ENCODE assay signal across 20 cellular contexts in genomic region chr10:118741994-118742393, GRCh38. TPM values are rescaled to one million over a fixed set of nuclear protein-coding genes. Genes with fewer than 3 reads are reported as not detected.
DNase-seq lines count a peak whose midpoint lies in the region; ATAC-seq, FAIRE-seq and TF ChIP-seq lines count a peak whose summit lies in the region.
"Had no signal": no experiment of that assay in that cellular context is flagged by ENCODE, and none has a peak within 500 bp of the region (broad histone marks: within the 10 kb centered on the region; RNA-seq: fewer than 3 reads in every experiment).

No MANE protein-coding gene starts in this region.

- H3K27me3 ChIP-seq in Caco-2 (replicated peaks; ENCODE audit: control insufficient read depth, insufficient read depth, low read length) (no peaks in the 10 kb centered on the region), PC-3 (ENCODE audit: low read length) (no peaks in the 10 kb centered on the region), pancreas (no peaks in the 10 kb centered on the region), heart right ventricle (no peaks in the 10 kb centered on the region)
- H3K27me3 ChIP-seq: BLaER1, esophagus muscularis mucosa, SJCRH30 had no signal

- DNase-seq in Caco-2 (no peak), PC-3 (peak; percentile 47), pancreas (no peak), mesenteric fat pad (ENCODE audit: low spot score) (no peak), heart right ventricle (no peak)
- no peak for DNase-seq in activated naive CD8-positive, alpha-beta T cell treated with anti-CD3 and anti-CD28 coated beads for 36 hours
- DNase-seq: activated CD4-positive, alpha-beta T cell treated with anti-CD3 and anti-CD28 coated beads, Interleukin-2, amount 50 U/mL, for 4 hours; activated CD8-positive, alpha-beta memory T cell treated with anti-CD3 and anti-CD28 coated beads, Interleukin-2, amount 50 U/mL, for 48 hours; activated gamma-delta T cell treated with Interleukin-2 at 50 U/mL for 16 hours; central memory CD4-positive, alpha-beta T cell; left ventricle myocardium superior; NCI-H1694; SJCRH30; stimulated activated CD8-positive, alpha-beta memory T cell treated with anti-CD3 and anti-CD28 coated beads, Interleukin-4, amount 100 ng/mL, for 48 hours had no signal

- H3K4me3 ChIP-seq in Caco-2 (ENCODE audit: low read depth, low read length) (no peak overlapping the region), PC-3 (ENCODE audit: low read length) (no peak overlapping the region; the same call in 1 of the 2 replicates), pancreas (no peak overlapping the region), heart right ventricle (no peak overlapping the region)
- H3K4me3 ChIP-seq: BLaER1, esophagus muscularis mucosa, SJCRH30 had no signal

- no peak overlapping the region for H3K27ac Mint-ChIP-seq in Caco-2 (ENCODE audit: unreplicated experiment)
- H3K27ac Mint-ChIP-seq in dendritic cell treated with granulocyte-macrophage colony-stimulating factor and Interleukin-4, amounts not matched to agents 40 ng/mL and 50 ng/mL, for 4 days: peak overlapping the region; percentile 2
- H3K27ac Mint-ChIP-seq in activated naive CD8-positive, alpha-beta T cell treated with anti-CD3 and anti-CD28 coated beads for 36 hours: no peak overlapping the region

- H2AFZ ChIP-seq in PC-3 (ENCODE audit: low read length): no peak overlapping the region

- H3K4me1 ChIP-seq in Caco-2 (0 out of 2 replicates have a peak, but pooled peaks cover 10% of the 10 kb centered on the region), PC-3 (ENCODE audit: insufficient read depth, low read length) (peaks cover 15% of the 10 kb centered on the region), pancreas (peaks cover 6 to 31% (median 29%) of the 10 kb centered on the region in 3 donors), heart right ventricle (peaks cover 0 to 71% (median 50%) of the 10 kb centered on the region in 9 donors)
- H3K4me1 ChIP-seq: SJCRH30 had no signal

- H3K9me3 Mint-ChIP-seq in Caco-2 (ENCODE audit: unreplicated experiment): no peaks in the 10 kb centered on the region
- H3K9me3 Mint-ChIP-seq in dendritic cell treated with granulocyte-macrophage colony-stimulating factor and Interleukin-4, amounts not matched to agents 40 ng/mL and 50 ng/mL, for 4 days: no peaks in the 10 kb centered on the region
- no peaks in the 10 kb centered on the region for H3K9me3 Mint-ChIP-seq in activated naive CD8-positive, alpha-beta T cell treated with anti-CD3 and anti-CD28 coated beads for 36 hours

- H4K20me1 ChIP-seq in PC-3 (ENCODE audit: low read length): 0 out of 2 replicates have a peak, but pooled peaks cover 18% of the 10 kb centered on the region

- H3K27me3 Mint-ChIP-seq in Caco-2 (ENCODE audit: insufficient read depth, unreplicated experiment): no peaks in the 10 kb centered on the region
- H3K27me3 Mint-ChIP-seq in dendritic cell treated with granulocyte-macrophage colony-stimulating factor and Interleukin-4, amounts not matched to agents 40 ng/mL and 50 ng/mL, for 4 days: no peaks in the 10 kb centered on the region
- no peaks in the 10 kb centered on the region for H3K27me3 Mint-ChIP-seq in activated naive CD8-positive, alpha-beta T cell treated with anti-CD3 and anti-CD28 coated beads for 36 hours

- no peak overlapping the region for H3K9ac ChIP-seq in PC-3 (ENCODE audit: low read length)
- H3K9ac ChIP-seq: BLaER1 had no signal

- WGBS in pancreas, 2 donors: 44 to 45% methylated on average over 2 of the region's 2 CpGs
- WGBS in heart right ventricle, 2 donors: 59 to 70% methylated on average over 2 of the region's 2 CpGs

- no peaks in the 10 kb centered on the region for H3F3A ChIP-seq in PC-3 (ENCODE audit: low read length, unreplicated experiment)

- BruUV-seq in Caco-2 (replicated peaks; lab: Mats Ljungman, UMichigan) (TSS peak; percentile 8), PC-3 (replicated peaks; lab: Mats Ljungman, UMichigan) (no TSS peak)

- intact Hi-C loops in Caco-2 (cut with micrococcal nuclease; ENCODE audit: unreplicated experiment): no loop called here
- intact Hi-C loops in PC-3 (cut with micrococcal nuclease): no loop called here
- intact Hi-C loops in dendritic cell treated with granulocyte-macrophage colony-stimulating factor and Interleukin-4, amounts not matched to agents 40 ng/mL and 50 ng/mL, for 4 days (cut with micrococcal nuclease): no loop called here
- intact Hi-C loops in pancreas (cut with DNase I): no loop called here
- intact Hi-C loops in heart right ventricle (cut with DNase I): no loop called here

- FAIRE-seq in pancreas (lab: Jason Lieb, UNC): peak; percentile 9
- FAIRE-seq: D721Med had no signal

- CTCF ChIA-PET in Caco-2 (lab: Charles Lee) (no interaction called here), PC-3 (lab: Charles Lee) (no interaction called here)

- peaks cover 7% of the 10 kb centered on the region for H3K4me1 Mint-ChIP-seq in Caco-2 (ENCODE audit: low read depth, unreplicated experiment)
- H3K4me1 Mint-ChIP-seq in dendritic cell treated with granulocyte-macrophage colony-stimulating factor and Interleukin-4, amounts not matched to agents 40 ng/mL and 50 ng/mL, for 4 days (ENCODE audit: low read depth): peaks cover 84% of the 10 kb centered on the region
- peaks cover 51% of the 10 kb centered on the region for H3K4me1 Mint-ChIP-seq in activated naive CD8-positive, alpha-beta T cell treated with anti-CD3 and anti-CD28 coated beads for 36 hours

- H3K36me3 ChIP-seq in Caco-2 (ENCODE audit: control insufficient read depth, insufficient read depth, low read length): no peaks in the 10 kb centered on the region
- no peaks in the 10 kb centered on the region for H3K36me3 ChIP-seq in PC-3 (ENCODE audit: low read depth, low read length)
- H3K36me3 ChIP-seq in pancreas: no peaks in the 10 kb centered on the region
- no peaks in the 10 kb centered on the region for H3K36me3 ChIP-seq in heart right ventricle
- H3K36me3 ChIP-seq: esophagus muscularis mucosa had no signal

- ATAC-seq in PC-3 (peak; percentile 58), pancreas (peak in 2 of 4 donors; percentile 14 to 29), GM18873 (IDR thresholded peaks at IDR 0.05; ENCODE audit: low FRiP score, unreplicated experiment) (no peak), heart right ventricle (no peak)
- ATAC-seq: left ventricle myocardium superior had no signal

- peaks cover 96% of the 10 kb centered on the region for H3K79me2 ChIP-seq in PC-3 (ENCODE audit: low read length)

- no peaks in the 10 kb centered on the region for H3K36me3 Mint-ChIP-seq in Caco-2 (ENCODE audit: insufficient read depth, unreplicated experiment)
- H3K36me3 Mint-ChIP-seq in dendritic cell treated with granulocyte-macrophage colony-stimulating factor and Interleukin-4, amounts not matched to agents 40 ng/mL and 50 ng/mL, for 4 days (ENCODE audit: low read depth): peaks cover 2% of the 10 kb centered on the region
- peaks cover 9% of the 10 kb centered on the region for H3K36me3 Mint-ChIP-seq in activated naive CD8-positive, alpha-beta T cell treated with anti-CD3 and anti-CD28 coated beads for 36 hours

- H3K4me2 ChIP-seq in PC-3 (ENCODE audit: low read length): peak overlapping the region; percentile 53
- H3K4me2 ChIP-seq: BLaER1 had no signal

- POLR2A ChIA-PET in Caco-2 (lab: Charles Lee): no interaction called here
- POLR2A ChIA-PET in PC-3 (lab: Charles Lee; ENCODE audit: unreplicated experiment): no interaction called here

- H3K9me3 ChIP-seq in Caco-2: no peaks in the 10 kb centered on the region
- H3K9me3 ChIP-seq in PC-3 (ENCODE audit: low read length): no peaks in the 10 kb centered on the region
- H3K9me3 ChIP-seq in pancreas: no peaks in the 10 kb centered on the region
- no peaks in the 10 kb centered on the region for H3K9me3 ChIP-seq in heart right ventricle
- H3K9me3 ChIP-seq: esophagus muscularis mucosa, SJCRH30 had no signal

- no peak for TF ChIP-seq CTCF in Caco-2 (IDR thresholded peaks at IDR 0.05; ENCODE audit: insufficient read depth in 1 of 2, low read depth in 1 of 2, low read length in 1 of 2, severe bottlenecking in 1 of 2, unreplicated experiment in 1 of 2)
- TF ChIP-seq CTCF in PC-3 (conservative IDR thresholded peaks at IDR 0.05; ENCODE audit: low read depth, low read length): no peak
- no peak for TF ChIP-seq CTCF in pancreas (IDR thresholded peaks at IDR 0.05)
- TF ChIP-seq CTCF in heart right ventricle (IDR thresholded peaks at IDR 0.05): no peak

- no peak overlapping the region for H3K4me3 Mint-ChIP-seq in Caco-2 (ENCODE audit: unreplicated experiment)
- no peak overlapping the region for H3K4me3 Mint-ChIP-seq in dendritic cell treated with granulocyte-macrophage colony-stimulating factor and Interleukin-4, amounts not matched to agents 40 ng/mL and 50 ng/mL, for 4 days
- no peak overlapping the region for H3K4me3 Mint-ChIP-seq in activated naive CD8-positive, alpha-beta T cell treated with anti-CD3 and anti-CD28 coated beads for 36 hours

- H3K9me2 ChIP-seq in PC-3 (replicated peaks; ENCODE audit: low read length): no peaks in the 10 kb centered on the region

- H3K27ac ChIP-seq in PC-3 (ENCODE audit: low read length) (no peak overlapping the region; the same call in 1 of the 2 replicates), pancreas (peak overlapping the region in 1 of 4 donors; percentile 5), heart right ventricle (no peak overlapping the region)
- H3K27ac ChIP-seq: BLaER1, HL-60, SJCRH30 had no signal

RNA-seq across cellular contexts. Expression of gene CACUL1, which starts 12.8 kb away (rescaled TPM):
- 39.2 and 42.7 TPM in 2 replicates for total RNA-seq in Caco-2 (2022)
- total RNA-seq in PC-3 (2014; rRNA removed): 27.6 and 39.7 TPM in 2 replicates
- 10 to 100 TPM; 13.8 to 28.3 (median 16.5) TPM for total RNA-seq in pancreas
- polyA plus RNA-seq in pancreas: 1 to 10 TPM; 3.1 to 5.5 TPM
- total RNA-seq in activated naive CD8-positive, alpha-beta T cell treated with anti-CD3 and anti-CD28 coated beads for 36 hours: 10 to 100 TPM; 28.6 to 34.8 TPM
- 54.8 TPM for total RNA-seq in mesenteric fat pad
- total RNA-seq in heart right ventricle: 10 to 100 TPM; 19.5 to 32.6 (median 25.2) TPM
- 1 to 10 TPM; 4.9 to 7.3 TPM for polyA plus RNA-seq in heart right ventricle
